ENCODE assay signal across 16 cellular contexts in genomic region chr4:20217521-20217920, GRCh38. TPM values are rescaled to one million over a fixed set of nuclear protein-coding genes. Genes with fewer than 3 reads are reported as not detected.
DNase-seq lines count a peak whose midpoint lies in the region; TF ChIP-seq lines count a peak whose summit lies in the region.
"Had no signal": no experiment of that assay in that cellular context is flagged by ENCODE, and none has a peak within 500 bp of the region (broad histone marks: within the 10 kb centered on the region; RNA-seq: fewer than 3 reads in every experiment).

No MANE protein-coding gene starts in this region.

- no peak for TF ChIP-seq CTCF in fibroblast of mammary gland (conservative IDR thresholded peaks at IDR 0.05; ENCODE audit: control insufficient read depth, insufficient read depth, low read depth, low read length)

- DNase-seq in AG08395 (ENCODE audit: low spot score) (peak; percentile 4), ELR (ENCODE audit: low read depth) (peak; percentile 69), M059J (ENCODE audit: low read depth) (peak; percentile 62), fibroblast of mammary gland (ENCODE audit: low read depth) (peak; percentile 13), DMS153 (lab: John Stamatoyannopoulos, UW) (no peak), SKM-1 treated with dmso at 0.1 percent for 144 hours (lab: John Stamatoyannopoulos, UW; ENCODE audit: unreplicated experiment) (no peak), islet precursor cell (no peak), mesenteric fat pad (ENCODE audit: low spot score) (no peak)
- DNase-seq: C1 segment of cervical spinal cord; CD4-positive, alpha-beta T cell; DND-41; HFFc6; KBM-7 had no signal

- H3K4me3 ChIP-seq in fibroblast of mammary gland (ENCODE audit: control insufficient read depth, low read depth, low read length), result no peak overlapping the region
- H3K4me3 ChIP-seq: HAP-1 had no signal

RNA-seq across cellular contexts. Expression of gene SLIT2, which starts 34.2 kb away (rescaled TPM):
- 8.1 and 13.3 TPM in 2 replicates for total RNA-seq in M059J (2014; rRNA removed; shearing (Covaris generic))
- total RNA-seq in mesenteric fat pad, result 11.6 TPM
- total RNA-seq: B cell; CD4-positive, alpha-beta T cell; G401 had no signal

Comparison
In these comparisons a context has a peak if more than half of its experiments do, and no peak if none do; other contexts are left out.
1. DNase-seq: peak in AG08395 (single experiment), ELR (single experiment), M059J (single experiment) and fibroblast of mammary gland (single experiment); none in DMS153 (single experiment), SKM-1 treated with dmso at 0.1 percent for 144 hours (single experiment), islet precursor cell (single experiment) and mesenteric fat pad (single experiment).